Comparison of ENCODE assay signal across 21 cellular contexts in genomic region chr7:99193527-99194214, GRCh38. TPM values are rescaled to one million over a fixed set of nuclear protein-coding genes. Genes with fewer than 3 reads are reported as not detected.
DNase-seq lines count a peak whose midpoint lies in the region; ATAC-seq, FAIRE-seq and TF ChIP-seq lines count a peak whose summit lies in the region.
"Had no signal": no experiment of that assay in that cellular context is flagged by ENCODE, and none has a peak within 500 bp of the region (broad histone marks: within the 10 kb centered on the region; RNA-seq: fewer than 3 reads in every experiment).

No MANE protein-coding gene starts in this region.

- DNase-seq in GM03348 (ENCODE audit: low spot score) (peak; percentile 34), PC-9 (peak in 1 of 2 experiments; percentile 39), omental fat pad (ENCODE audit: low spot score) (no peak), activated T-cell treated with anti-CD3 and anti-CD28 coated beads for 4 hours (no peak), NCI-H1694 treated with DMSO at 0.1 percent for 48 hours (lab: John Stamatoyannopoulos, UW) (no peak), Karpas-422 (no peak)
- DNase-seq: activated naive CD4-positive, alpha-beta T cell treated with anti-CD3 and anti-CD28 coated beads, Interleukin-2, amount 10 ng/mL, durations not matched to agents 7 days and 5 days; CD8-positive, alpha-beta memory T cell; GF-D8; NCI-H1436 treated with DMSO at 0.1 percent for 48 hours; NCI-H510A; stimulated activated CD8-positive, alpha-beta memory T cell treated with anti-CD3 and anti-CD28 coated beads, Interleukin-4, amount 100 ng/mL, for 48 hours; SW 1271; transverse colon; WERI-Rb-1 had no signal

- no peak overlapping the region for H3K9ac ChIP-seq in Karpas-422 (ENCODE audit: low read length)

- H3K4me2 ChIP-seq in PC-9: 0 out of 2 replicates have a peak overlapping the region, but pooled peaks have one; percentile 8
- no peak overlapping the region for H3K4me2 ChIP-seq in Karpas-422 (ENCODE audit: low read depth, low read length, poor library complexity, severe bottlenecking)

- FAIRE-seq in endometrium (lab: Jason Lieb, UNC): peak; percentile 88
- FAIRE-seq: GM18507 had no signal

- H3K27me3 ChIP-seq in PC-9 (ENCODE audit: insufficient read depth, low read depth) (no peaks in the 10 kb centered on the region), Karpas-422 (ENCODE audit: low read length) (no peaks in the 10 kb centered on the region)
- H3K27me3 ChIP-seq: transverse colon had no signal

- POLR2A ChIA-PET in PC-9 (lab: Charles Lee; ENCODE audit: unreplicated experiment): interaction anchor here (0.6 kb wide), 1 partner anchor 72 kb away, joined by 4 read pairs; no protein-coding TSS in a partner anchor

- TF ChIP-seq CTCF in PC-9 (conservative IDR thresholded peaks at IDR 0.05) (no peak), omental fat pad (IDR thresholded peaks at IDR 0.05) (no peak)

- H3K79me2 ChIP-seq in PC-9 (ENCODE audit: low read depth) (no peaks in the 10 kb centered on the region), Karpas-422 (ENCODE audit: low read length) (no peaks in the 10 kb centered on the region)

- ATAC-seq in omental fat pad (ENCODE audit: low FRiP score) (peak; percentile 78), HG03354 (IDR thresholded peaks at IDR 0.05; ENCODE audit: poor library complexity, severe bottlenecking, unreplicated experiment) (no peak)

- H3K9me2 ChIP-seq in PC-9 (ENCODE audit: insufficient read depth) (no peaks in the 10 kb centered on the region), Karpas-422 (replicated peaks; ENCODE audit: insufficient read depth, low read length) (no peaks in the 10 kb centered on the region)

- H3K36me3 ChIP-seq in PC-9 (ENCODE audit: low read depth) (0 out of 2 replicates have a peak, but pooled peaks cover 8% of the 10 kb centered on the region), Karpas-422 (ENCODE audit: insufficient read depth, low read length) (peaks cover 3% of the 10 kb centered on the region; the same call in 1 of the 2 replicates)
- H3K36me3 ChIP-seq: WERI-Rb-1 had no signal

- H3K4me3 ChIP-seq in PC-9 (no peak overlapping the region), Karpas-422 (ENCODE audit: low read length) (no peak overlapping the region)
- H3K4me3 ChIP-seq: transverse colon had no signal

- CTCF ChIA-PET in PC-9 (lab: Charles Lee): no interaction called here

- H4K20me1 ChIP-seq in PC-9 (ENCODE audit: insufficient read depth) (no peaks in the 10 kb centered on the region), Karpas-422 (ENCODE audit: insufficient read depth, low read depth, low read length) (no peaks in the 10 kb centered on the region)

- H3K4me1 ChIP-seq in PC-9 (replicated peaks; ENCODE audit: insufficient read depth) (peaks cover 24% of the 10 kb centered on the region), Karpas-422 (ENCODE audit: low read length) (peaks cover 4% of the 10 kb centered on the region)
- H3K4me1 ChIP-seq: transverse colon had no signal

- intact Hi-C loops in PC-9 (cut with micrococcal nuclease; ENCODE audit: unreplicated experiment): no loop called here

- H3K9me3 ChIP-seq in PC-9 (ENCODE audit: insufficient read depth, low read depth): peaks cover 13% of the 10 kb centered on the region
- peaks cover 20% of the 10 kb centered on the region for H3K9me3 ChIP-seq in Karpas-422 (ENCODE audit: low read length)

- H3F3A ChIP-seq in PC-9 (ENCODE audit: insufficient read depth, low read depth): peaks cover 22% of the 10 kb centered on the region; the same call in 1 of the 2 replicates

- BruUV-seq in PC-9 (replicated peaks; lab: Mats Ljungman, UMichigan): no TSS peak

- H3K27ac ChIP-seq in PC-9 (peak overlapping the region; percentile 32), Karpas-422 (ENCODE audit: low read length) (no peak overlapping the region)
- H3K27ac ChIP-seq: transverse colon, WERI-Rb-1 had no signal

- no peak overlapping the region for H2AFZ ChIP-seq in PC-9
- H2AFZ ChIP-seq in Karpas-422 (ENCODE audit: low read length): no peak overlapping the region

RNA-seq across cellular contexts. Expression of gene KPNA7, which starts 14.2 kb away (rescaled TPM):
- 3.6 and 4.2 TPM in 2 replicates for total RNA-seq in PC-9 (2021)
- total RNA-seq in omental fat pad: not detected
- not detected in 2 replicates for total RNA-seq in Karpas-422 (2014; rRNA removed; shearing (Covaris generic); ENCODE audit: low replicate concordance)
- total RNA-seq: CD8-positive, alpha-beta memory T cell; epithelial cell of proximal tubule; OCI-LY7; pulmonary artery endothelial cell had no signal

RNA-seq across cellular contexts. Expression of gene SMURF1, which starts 49.8 kb away (rescaled TPM):
- total RNA-seq in PC-9 (2021) (53.2 and 63.9 TPM in 2 replicates), omental fat pad (10 to 100 TPM; 23.6 to 35.3 (median 27.8) TPM)
- total RNA-seq in Karpas-422 (2014; rRNA removed; shearing (Covaris generic); ENCODE audit: low replicate concordance): 16.7 and 22.6 TPM in 2 replicates
